10 cellular contexts compared by ENCODE assay signal in genomic region chr18:45617284-45617683, GRCh38. TPM values are rescaled to one million over a fixed set of nuclear protein-coding genes. Genes with fewer than 3 reads are reported as not detected.
DNase-seq lines count a peak whose midpoint lies in the region; ATAC-seq and TF ChIP-seq lines count a peak whose summit lies in the region.
"Had no signal": no experiment of that assay in that cellular context is flagged by ENCODE, and none has a peak within 500 bp of the region (broad histone marks: within the 10 kb centered on the region; RNA-seq: fewer than 3 reads in every experiment).

No MANE protein-coding gene starts in this region.

- no peaks in the 10 kb centered on the region for H3K4me1 Mint-ChIP-seq in activated CD4-positive, alpha-beta T cell treated with anti-CD3 and anti-CD28 coated beads, Interleukin-2, amount 10 ng/mL, durations not matched to agents 7 days and 5 days

- no peaks in the 10 kb centered on the region for H3K36me3 Mint-ChIP-seq in activated CD4-positive, alpha-beta T cell treated with anti-CD3 and anti-CD28 coated beads, Interleukin-2, amount 10 ng/mL, durations not matched to agents 7 days and 5 days (ENCODE audit: low read depth)

- no peak for TF ChIP-seq POLR2A in erythroblast (IDR thresholded peaks at IDR 0.05; ENCODE audit: low read length)

- H3K27ac Mint-ChIP-seq in activated CD4-positive, alpha-beta T cell treated with anti-CD3 and anti-CD28 coated beads, Interleukin-2, amount 10 ng/mL, durations not matched to agents 7 days and 5 days, result peak overlapping the region; percentile 33
- H3K27ac Mint-ChIP-seq: activated CD8-positive, alpha-beta T cell treated with anti-CD3 and anti-CD28 coated beads, Interleukin-2, amount 10 ng/mL, durations not matched to agents 7 days and 5 days had no signal

- POLR2A ChIA-PET in activated CD4-positive, alpha-beta T cell treated with anti-CD3 and anti-CD28 coated beads, Interleukin-2, amount 10 ng/mL, durations not matched to agents 7 days and 5 days (lab: Charles Lee), result no interaction called here

- no peak for ATAC-seq in HG03457 (IDR thresholded peaks at IDR 0.05; ENCODE audit: unreplicated experiment)
- ATAC-seq: activated CD8-positive, alpha-beta T cell treated with anti-CD3 and anti-CD28 coated beads, Interleukin-2, amount 10 ng/mL, durations not matched to agents 7 days and 5 days had no signal

- H3K4me3 Mint-ChIP-seq in activated CD4-positive, alpha-beta T cell treated with anti-CD3 and anti-CD28 coated beads, Interleukin-2, amount 10 ng/mL, durations not matched to agents 7 days and 5 days, result no peak overlapping the region
- H3K4me3 Mint-ChIP-seq: activated CD8-positive, alpha-beta T cell treated with anti-CD3 and anti-CD28 coated beads, Interleukin-2, amount 10 ng/mL, durations not matched to agents 7 days and 5 days had no signal

- peaks cover 4% of the 10 kb centered on the region for H3K27me3 Mint-ChIP-seq in activated CD4-positive, alpha-beta T cell treated with anti-CD3 and anti-CD28 coated beads, Interleukin-2, amount 10 ng/mL, durations not matched to agents 7 days and 5 days

- no peaks in the 10 kb centered on the region for H3K9me3 Mint-ChIP-seq in activated CD4-positive, alpha-beta T cell treated with anti-CD3 and anti-CD28 coated beads, Interleukin-2, amount 10 ng/mL, durations not matched to agents 7 days and 5 days

- CTCF ChIA-PET in activated CD4-positive, alpha-beta T cell treated with anti-CD3 and anti-CD28 coated beads, Interleukin-2, amount 10 ng/mL, durations not matched to agents 7 days and 5 days (lab: Charles Lee), result no interaction called here

- no peak for DNase-seq in activated CD4-positive, alpha-beta T cell treated with anti-CD3 and anti-CD28 coated beads, Interleukin-2, amount 10 ng/mL, durations not matched to agents 7 days and 5 days
- DNase-seq in activated CD4-positive, alpha-beta T cell treated with anti-CD3 and anti-CD28 coated beads for 4 hours, result no peak
- peak; percentile 72 to 74 for DNase-seq in erythroblast (lab: John Stamatoyannopoulos, UW)
- peak; percentile 75 for DNase-seq in mucosa of gallbladder (ENCODE audit: low spot score)
- no peak for DNase-seq in NCI-H1105 (lab: John Stamatoyannopoulos, UW)
- DNase-seq in Kasumi-1 (lab: John Stamatoyannopoulos, UW), result no peak
- no peak for DNase-seq in NCI-H1436 treated with DMSO at 0.1 percent for 48 hours (lab: John Stamatoyannopoulos, UW)
- DNase-seq: activated CD8-positive, alpha-beta T cell treated with anti-CD3 and anti-CD28 coated beads, Interleukin-2, amount 10 ng/mL, durations not matched to agents 7 days and 5 days had no signal

RNA-seq across cellular contexts. Expression of gene SLC14A2, which starts 2.0 kb away (rescaled TPM):
- under 1 TPM; 0.10 to 0.12 TPM for total RNA-seq in activated CD4-positive, alpha-beta T cell treated with anti-CD3 and anti-CD28 coated beads, Interleukin-2, amount 10 ng/mL, durations not matched to agents 7 days and 5 days
- not detected for total RNA-seq in mucosa of gallbladder
- total RNA-seq: pulmonary artery endothelial cell had no signal

Comparison
In these comparisons a context has a peak if more than half of its experiments do, and no peak if none do; other contexts are left out.
1. DNase-seq: peak in erythroblast (2 of 2) and mucosa of gallbladder (single experiment); none in activated CD4-positive, alpha-beta T cell treated with anti-CD3 and anti-CD28 coated beads, Interleukin-2, amount 10 ng/mL, durations not matched to agents 7 days and 5 days (single experiment), activated CD4-positive, alpha-beta T cell treated with anti-CD3 and anti-CD28 coated beads for 4 hours (0 of 2), NCI-H1105 (single experiment), Kasumi-1 (0 of 2) and NCI-H1436 treated with DMSO at 0.1 percent for 48 hours (single experiment).